Comparison of ENCODE assay signal across 24 cellular contexts in genomic region chr14:75866981-75867380, GRCh38.
DNase-seq lines count a peak whose midpoint lies in the region; ATAC-seq and TF ChIP-seq lines count a peak whose summit lies in the region.
"Had no signal": no experiment of that assay in that cellular context is flagged by ENCODE, and none has a peak within 500 bp of the region (broad histone marks: within the 10 kb centered on the region; RNA-seq: fewer than 3 reads in every experiment).

No MANE protein-coding gene starts in this region.

- peak overlapping the region in 1 of 2 experiments; percentile 98; a peak in 2 of 4 replicates for H3K27ac ChIP-seq in SK-N-SH (ENCODE audit: low read depth in 2 of 2, low read length in 1 of 2)
- peak overlapping the region; percentile 61 for H3K27ac ChIP-seq in RWPE2 (ENCODE audit: poor library complexity, severe bottlenecking)
- peak overlapping the region in 3 of 4 donors; percentile 55 to 82 (median 75) for H3K27ac ChIP-seq in sigmoid colon
- H3K27ac ChIP-seq in vagina: no peak overlapping the region
- H3K27ac ChIP-seq: right lobe of liver had no signal

- DNase-seq in SK-N-SH: no peak
- DNase-seq in RWPE2 (ENCODE audit: low spot score): no peak
- DNase-seq in fibroblast of villous mesenchyme (ENCODE audit: low read depth): peak; percentile 71
- no peak for DNase-seq in sigmoid colon
- no peak for DNase-seq in vagina (ENCODE audit: extremely low spot score in 2 of 2)
- DNase-seq: activated CD4-positive, alpha-beta T cell treated with anti-CD3 and anti-CD28 coated beads for 36 hours; activated CD8-positive, alpha-beta memory T cell treated with anti-CD3 and anti-CD28 coated beads for 24 hours; activated T-cell treated with anti-CD3 and anti-CD28 coated beads, Interleukin-2, amount 50 U/mL, for 1 hour; CD4-positive, alpha-beta T cell; EL; head of caudate nucleus; KG1; left cardiac atrium; mesendoderm; naive thymus-derived CD8-positive, alpha-beta T cell; NCI-H1436; NCI-H446; pancreas; right lobe of liver; stomach; trophoblast cell had no signal

- 100% methylated on average over 1 of the region's 1 CpG for WGBS in SK-N-SH (ENCODE audit: low lambda C conversion rate)
- WGBS in sigmoid colon, 2 donors: 89 to 93% methylated on average over 1 of the region's 1 CpG

- H3K4me2 ChIP-seq in SK-N-SH: 0 out of 2 replicates have a peak overlapping the region, but pooled peaks have one; percentile 78

- POLR2A ChIA-PET in SK-N-SH (lab: Yijun Ruan, JAX): no interaction called here

- ATAC-seq in SK-N-SH treated with all-trans-retinoic acid at 6 μM for 48 hours (no peak), RWPE2 (ENCODE audit: low read depth) (no peak), HG02885 (IDR thresholded peaks at IDR 0.05; ENCODE audit: poor library complexity, unreplicated experiment) (no peak), GM21737 (IDR thresholded peaks at IDR 0.05; ENCODE audit: unreplicated experiment) (no peak)
- ATAC-seq: activated CD4-positive, alpha-beta T cell treated with anti-CD3 and anti-CD28 coated beads for 36 hours; naive thymus-derived CD8-positive, alpha-beta T cell; right lobe of liver had no signal

- no peak for TF ChIP-seq RAD21 in SK-N-SH (IDR thresholded peaks at IDR 0.05; ENCODE audit: low read length)

- H3K79me2 ChIP-seq in SK-N-SH (ENCODE audit: insufficient read depth): no peaks in the 10 kb centered on the region; the same call in 1 of the 2 replicates

- TF ChIP-seq EP300 in SK-N-SH (IDR thresholded peaks at IDR 0.05; ENCODE audit: borderline replicate concordance in 1 of 2, low read depth in 1 of 2, low read length in 1 of 2) (no peak), sigmoid colon (IDR thresholded peaks at IDR 0.05) (no peak)

- no peak overlapping the region for H2AFZ ChIP-seq in SK-N-SH (ENCODE audit: low read depth)

- H3F3A ChIP-seq in SK-N-SH (replicated peaks; ENCODE audit: insufficient read depth): peaks cover 44% of the 10 kb centered on the region

- intact Hi-C loops in sigmoid colon (cut with DNase I) (loop anchor here (5.0 kb wide), 1 partner anchor 145 kb away; no protein-coding TSS in a partner anchor), vagina (cut with DNase I) (no loop called here)

- no peaks in the 10 kb centered on the region for H4K20me1 ChIP-seq in SK-N-SH (ENCODE audit: insufficient read depth)

- TF ChIP-seq POLR2A in sigmoid colon (IDR thresholded peaks at IDR 0.05) (no peak), vagina (IDR thresholded peaks at IDR 0.05) (no peak)

- TF ChIP-seq CTCF in SK-N-SH (IDR thresholded peaks at IDR 0.05) (no peak), RWPE2 (IDR thresholded peaks at IDR 0.05; ENCODE audit: poor library complexity, severe bottlenecking) (no peak), fibroblast of villous mesenchyme (IDR thresholded peaks at IDR 0.05; ENCODE audit: insufficient read depth, low read depth, low read length) (no peak), sigmoid colon (IDR thresholded peaks at IDR 0.05) (no peak), vagina (IDR thresholded peaks at IDR 0.05) (no peak)

- H3K4me1 ChIP-seq in SK-N-SH (ENCODE audit: control insufficient read depth in 1 of 2, insufficient read depth in 2 of 2, low read depth in 1 of 2, low read length in 1 of 2) (peaks cover 14 to 40% of the 10 kb centered on the region in 2 experiments), RWPE2 (ENCODE audit: insufficient read depth, poor library complexity, severe bottlenecking) (peaks cover 29% of the 10 kb centered on the region), sigmoid colon (peaks cover 0 to 51% (median 41%) of the 10 kb centered on the region in 4 donors), vagina (peaks cover 7% of the 10 kb centered on the region)
- H3K4me1 ChIP-seq: right lobe of liver had no signal

- H3K27me3 ChIP-seq in SK-N-SH (ENCODE audit: insufficient read depth) (no peaks in the 10 kb centered on the region), RWPE2 (ENCODE audit: insufficient read depth, poor library complexity, severe bottlenecking) (no peaks in the 10 kb centered on the region), sigmoid colon (no peaks in the 10 kb centered on the region), vagina (no peaks in the 10 kb centered on the region)
- H3K27me3 ChIP-seq: pancreas, right lobe of liver, stomach had no signal

- peaks cover 3 to 4% of the 10 kb centered on the region in 2 experiments for H3K36me3 ChIP-seq in SK-N-SH (replicated peaks in 1 of 2; ENCODE audit: control insufficient read depth in 1 of 2, insufficient read depth in 2 of 2, low read length in 1 of 2)
- peaks cover 17% of the 10 kb centered on the region; the same call in 1 of the 2 replicates for H3K36me3 ChIP-seq in RWPE2 (ENCODE audit: low read depth)
- H3K36me3 ChIP-seq in sigmoid colon: no peaks in the 10 kb centered on the region
- no peaks in the 10 kb centered on the region for H3K36me3 ChIP-seq in vagina
- H3K36me3 ChIP-seq: pancreas, right lobe of liver, stomach had no signal

- H3K4me3 ChIP-seq in SK-N-SH (ENCODE audit: low read depth in 2 of 2, low read length in 1 of 2) (no peak overlapping the region), RWPE2 (ENCODE audit: severe bottlenecking) (no peak overlapping the region), fibroblast of villous mesenchyme (ENCODE audit: low read depth, low read length) (no peak overlapping the region), sigmoid colon (no peak overlapping the region), vagina (no peak overlapping the region)
- H3K4me3 ChIP-seq: pancreas, right lobe of liver, stomach had no signal

- no peaks in the 10 kb centered on the region for H3K9me3 ChIP-seq in SK-N-SH
- H3K9me3 ChIP-seq in RWPE2 (ENCODE audit: severe bottlenecking): no peaks in the 10 kb centered on the region
- no peaks in the 10 kb centered on the region for H3K9me3 ChIP-seq in sigmoid colon
- no peaks in the 10 kb centered on the region for H3K9me3 ChIP-seq in vagina
- H3K9me3 ChIP-seq: pancreas, right lobe of liver, stomach had no signal

- H3K9ac ChIP-seq in SK-N-SH: no peak overlapping the region

- no peaks in the 10 kb centered on the region for H3K9me2 ChIP-seq in SK-N-SH

- CTCF ChIA-PET in SK-N-SH (lab: Yijun Ruan, JAX): interaction anchor here (3.2 kb wide), 1 partner anchor 39 kb away, joined by 17 read pairs; no protein-coding TSS in a partner anchor

TF ChIP-seq in SK-N-SH, 30 proteins besides CTCF, POLR2A, EP300 and RAD21 (continues in another document):
- TF ChIP-seq NRF1 (IDR thresholded peaks at IDR 0.05; ENCODE audit: low read depth, low read length) (no peak), REST (IDR thresholded peaks at IDR 0.05; ENCODE audit: low read depth, low read length) (no peak), CHD2 (IDR thresholded peaks at IDR 0.05; ENCODE audit: low read length, partially characterized antibody) (no peak), SMC3 (IDR thresholded peaks at IDR 0.05; ENCODE audit: low read depth, low read length) (no peak)

TF ChIP-seq in SK-N-SH treated with all-trans-retinoic acid at 6 μM for 48 hours, 23 proteins besides CTCF, POLR2A, EP300 and RAD21 (continues in another document):
- TF ChIP-seq, protein P1, sequence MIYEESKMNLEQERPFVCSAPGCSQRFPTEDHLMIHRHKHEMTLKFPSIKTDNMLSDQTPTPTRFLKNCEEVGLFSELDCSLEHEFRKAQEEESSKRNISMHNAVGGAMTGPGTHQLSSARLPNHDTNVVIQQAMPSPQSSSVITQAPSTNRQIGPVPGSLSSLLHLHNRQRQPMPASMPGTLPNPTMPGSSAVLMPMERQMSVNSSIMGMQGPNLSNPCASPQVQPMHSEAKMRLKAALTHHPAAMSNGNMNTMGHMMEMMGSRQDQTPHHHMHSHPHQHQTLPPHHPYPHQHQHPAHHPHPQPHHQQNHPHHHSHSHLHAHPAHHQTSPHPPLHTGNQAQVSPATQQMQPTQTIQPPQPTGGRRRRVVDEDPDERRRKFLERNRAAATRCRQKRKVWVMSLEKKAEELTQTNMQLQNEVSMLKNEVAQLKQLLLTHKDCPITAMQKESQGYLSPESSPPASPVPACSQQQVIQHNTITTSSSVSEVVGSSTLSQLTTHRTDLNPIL (CRISPR knock-in tag; IDR thresholded peaks at IDR 0.05; ENCODE audit: low read depth): no peak
- TF ChIP-seq GLIS3 (CRISPR knock-in tag; IDR thresholded peaks at IDR 0.05) (no peak), ZFP30 (CRISPR knock-in tag; IDR thresholded peaks at IDR 0.05) (no peak), ISL1 (CRISPR knock-in tag; IDR thresholded peaks at IDR 0.05) (no peak), POU6F1 (CRISPR knock-in tag; IDR thresholded peaks at IDR 0.05; ENCODE audit: borderline replicate concordance, low read depth) (no peak), SNAI2 (CRISPR knock-in tag; IDR thresholded peaks at IDR 0.05) (no peak), ZNF8 (CRISPR knock-in tag; IDR thresholded peaks at IDR 0.05) (no peak), OSR1 (CRISPR knock-in tag; IDR thresholded peaks at IDR 0.05) (no peak)
- TF ChIP-seq, protein P2, sequence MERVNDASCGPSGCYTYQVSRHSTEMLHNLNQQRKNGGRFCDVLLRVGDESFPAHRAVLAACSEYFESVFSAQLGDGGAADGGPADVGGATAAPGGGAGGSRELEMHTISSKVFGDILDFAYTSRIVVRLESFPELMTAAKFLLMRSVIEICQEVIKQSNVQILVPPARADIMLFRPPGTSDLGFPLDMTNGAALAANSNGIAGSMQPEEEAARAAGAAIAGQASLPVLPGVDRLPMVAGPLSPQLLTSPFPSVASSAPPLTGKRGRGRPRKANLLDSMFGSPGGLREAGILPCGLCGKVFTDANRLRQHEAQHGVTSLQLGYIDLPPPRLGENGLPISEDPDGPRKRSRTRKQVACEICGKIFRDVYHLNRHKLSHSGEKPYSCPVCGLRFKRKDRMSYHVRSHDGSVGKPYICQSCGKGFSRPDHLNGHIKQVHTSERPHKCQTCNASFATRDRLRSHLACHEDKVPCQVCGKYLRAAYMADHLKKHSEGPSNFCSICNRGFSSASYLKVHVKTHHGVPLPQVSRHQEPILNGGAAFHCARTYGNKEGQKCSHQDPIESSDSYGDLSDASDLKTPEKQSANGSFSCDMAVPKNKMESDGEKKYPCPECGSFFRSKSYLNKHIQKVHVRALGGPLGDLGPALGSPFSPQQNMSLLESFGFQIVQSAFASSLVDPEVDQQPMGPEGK (CRISPR knock-in tag; IDR thresholded peaks at IDR 0.05; ENCODE audit: borderline replicate concordance): no peak
